In the genomic region with DNA sequence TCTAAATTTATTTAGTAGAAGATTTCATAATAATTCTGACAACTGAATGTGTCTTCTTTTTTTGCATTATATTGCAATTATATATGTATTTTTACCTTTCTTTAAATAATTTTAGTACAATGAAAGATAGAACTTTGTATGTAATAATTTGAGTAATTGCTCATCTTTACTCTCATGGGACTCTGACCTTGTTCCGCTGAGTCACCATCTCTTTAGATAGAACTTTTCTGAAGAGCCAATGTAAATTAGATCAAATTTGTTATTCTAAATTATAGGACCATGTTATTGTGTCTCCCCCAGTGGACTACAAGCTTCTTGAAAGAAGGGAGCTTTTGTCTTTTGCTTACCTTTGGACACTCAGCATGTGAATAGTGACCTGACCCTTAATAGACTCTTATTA, we compare ENCODE assay signal across 18 cellular contexts.
"Had no signal": no experiment of that assay in that cellular context is flagged by ENCODE, and none has a peak within 500 bp of the region (broad histone marks: within the 10 kb centered on the region; RNA-seq: fewer than 3 reads in every experiment).

No MANE protein-coding gene starts in this region.

- DNase-seq: cortex of kidney; dorsolateral prefrontal cortex; effector CD8-positive, alpha-beta T cell; heart left ventricle; hippocampal formation; natural killer cell; nucleus accumbens; ovary; right cardiac atrium; stimulated activated CD4-positive, alpha-beta T cell treated with anti-CD3 and anti-CD28 coated beads, Interleukin-4, amount 100 ng/mL, for 1 hour; stimulated activated CD8-positive, alpha-beta memory T cell treated with anti-CD3 and anti-CD28 coated beads, Interleukin-4, amount 100 ng/mL, for 48 hours; stimulated activated naive CD8-positive, alpha-beta T cell treated with anti-CD3 and anti-CD28 coated beads, Interleukin-15, Interleukin-2, amounts not matched to agents 100 U/mL and 50 U/mL, for 24 hours; thyroid gland; uterus had no signal

- H3K4me3 ChIP-seq: dorsolateral prefrontal cortex, heart left ventricle, neural progenitor cell, ovary, suprapubic skin, thyroid gland, uterus had no signal

- H3K36me3 ChIP-seq: heart left ventricle, neural progenitor cell, ovary, suprapubic skin, thyroid gland, uterus had no signal

- H2AFZ ChIP-seq: neural progenitor cell had no signal

- H3K9ac ChIP-seq: neural progenitor cell had no signal

- H3K4me1 ChIP-seq: heart left ventricle, suprapubic skin, thyroid gland, uterus had no signal

- H3K9me3 ChIP-seq: ovary, suprapubic skin, thyroid gland, uterus had no signal

- ATAC-seq: esophagus mucosa; heart left ventricle; natural killer cell; right cardiac atrium; stimulated activated effector memory CD8-positive, alpha-beta T cell treated with anti-CD3 and anti-CD28 coated beads, Interleukin-12 subunit alpha, Interleukin-12 subunit beta, amount 100 ng/mL, for 72 hours; stimulated activated naive CD8-positive, alpha-beta T cell treated with anti-CD3 and anti-CD28 coated beads, Interleukin-15, Interleukin-2, amounts not matched to agents 100 U/mL and 50 U/mL, for 24 hours had no signal

- H3K27ac ChIP-seq: dorsolateral prefrontal cortex, heart left ventricle, neural progenitor cell, ovary, suprapubic skin, thyroid gland, uterus had no signal

- H3K4me2 ChIP-seq: neural progenitor cell had no signal

- H3K27me3 ChIP-seq: dorsolateral prefrontal cortex, heart left ventricle, neural progenitor cell, ovary, suprapubic skin, thyroid gland, uterus had no signal
